24 cellular contexts compared by ENCODE assay signal in the genomic region with DNA sequence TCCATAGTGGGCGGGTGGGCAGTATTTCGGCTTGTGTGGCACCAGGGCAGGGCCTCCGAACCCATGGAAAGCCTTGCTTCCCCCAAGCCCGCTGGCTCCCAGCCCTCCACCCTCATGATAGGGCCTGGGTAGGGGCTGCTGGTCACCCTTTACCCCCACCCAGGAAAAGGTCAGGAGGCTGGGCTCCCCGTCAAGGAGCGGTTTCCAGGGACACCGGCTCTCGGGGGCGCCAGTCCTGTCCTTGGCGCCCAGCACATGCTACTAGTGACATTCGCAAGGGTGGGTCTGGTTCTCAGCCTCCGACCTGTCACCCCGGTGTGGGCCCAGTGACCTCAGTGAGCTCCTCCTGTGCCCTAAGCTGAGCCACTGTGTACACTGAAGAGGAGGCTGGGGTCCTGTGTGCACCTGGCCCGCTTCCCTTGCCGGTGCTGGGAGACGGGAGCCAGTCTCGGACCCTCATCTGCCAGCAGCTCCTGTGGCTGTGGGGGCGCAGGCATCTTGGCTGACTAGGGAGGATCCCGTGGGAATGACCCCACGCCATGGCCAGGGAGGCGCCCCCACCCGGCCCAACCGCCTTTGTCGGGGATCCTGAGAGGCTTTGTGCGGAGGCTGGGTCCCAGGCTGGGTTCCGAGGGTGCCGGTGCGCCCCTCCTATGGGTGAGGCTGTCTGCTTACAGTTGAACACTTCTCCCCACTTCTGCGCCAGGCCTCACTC.
"Had no signal": no experiment of that assay in that cellular context is flagged by ENCODE, and none has a peak within 500 bp of the region (broad histone marks: within the 10 kb centered on the region; RNA-seq: fewer than 3 reads in every experiment).

No MANE protein-coding gene starts in this region.

- ATAC-seq: activated CD8-positive, alpha-beta T cell treated with anti-CD3 and anti-CD28 coated beads for 36 hours; activated T-helper 17 cell treated with anti-CD3 and anti-CD28 coated beads, Interleukin-2, amount 50 U/mL, for 72 hours; gastroesophageal sphincter; heart left ventricle; naive thymus-derived CD4-positive, alpha-beta T cell had no signal

- H3K27ac Mint-ChIP-seq: activated CD8-positive, alpha-beta T cell treated with anti-CD3 and anti-CD28 coated beads for 36 hours; activated T-helper 17 cell treated with anti-CD3 and anti-CD28 coated beads, Interleukin-2, amount 50 U/mL, for 72 hours; T-cell had no signal

- H3K27ac ChIP-seq: heart left ventricle, neutrophil, parathyroid adenoma, transverse colon had no signal

- H3K9me3 ChIP-seq: ascending aorta, gastroesophageal sphincter, heart left ventricle, neutrophil, transverse colon, uterus had no signal

- H2AFZ ChIP-seq: parathyroid adenoma had no signal

- H3K27me3 ChIP-seq: ascending aorta, gastroesophageal sphincter, heart left ventricle, transverse colon, uterus had no signal

- H3K4me1 ChIP-seq: parathyroid adenoma had no signal

- H3K9me3 Mint-ChIP-seq: activated CD8-positive, alpha-beta T cell treated with anti-CD3 and anti-CD28 coated beads for 36 hours; activated T-helper 17 cell treated with anti-CD3 and anti-CD28 coated beads, Interleukin-2, amount 50 U/mL, for 72 hours; naive thymus-derived CD4-positive, alpha-beta T cell; T-cell had no signal

- DNase-seq: activated CD4-positive, alpha-beta T cell treated with anti-CD3 and anti-CD28 coated beads for 48 hours; activated CD4-positive, CD25-positive, alpha-beta regulatory T cell; activated CD8-positive, alpha-beta T cell treated with anti-CD3 and anti-CD28 coated beads for 36 hours; activated naive CD4-positive, alpha-beta T cell; activated T-cell treated with anti-CD3 and anti-CD28 coated beads, Interleukin-2, amount 50 U/mL, for 1 hour; erythroblast; mesendoderm; naive thymus-derived CD4-positive, alpha-beta T cell; stimulated activated CD4-positive, alpha-beta T cell treated with anti-CD3 and anti-CD28 coated beads, Interleukin-12 subunit alpha, Interleukin-12 subunit beta, amount 100 ng/mL, for 4 hours; stimulated activated CD4-positive, alpha-beta T cell treated with anti-CD3 and anti-CD28 coated beads, Interleukin-1b, Interleukin-23, amount 100 ng/mL, for 48 hours; stimulated activated CD8-positive, alpha-beta memory T cell treated with anti-CD3 and anti-CD28 coated beads, Interleukin-4, amount 100 ng/mL, for 48 hours; stimulated activated naive CD4-positive, alpha-beta T cell; T-cell; T-helper 9 cell; transverse colon; uterus had no signal

- H3K9ac ChIP-seq: parathyroid adenoma had no signal

- FAIRE-seq: endometrium had no signal

- H3K27me3 Mint-ChIP-seq: activated CD8-positive, alpha-beta T cell treated with anti-CD3 and anti-CD28 coated beads for 36 hours; activated T-helper 17 cell treated with anti-CD3 and anti-CD28 coated beads, Interleukin-2, amount 50 U/mL, for 72 hours; naive thymus-derived CD4-positive, alpha-beta T cell; T-cell had no signal

- H3K4me3 ChIP-seq: ascending aorta, coronary artery, gastroesophageal sphincter, heart left ventricle, transverse colon, uterus had no signal

- H3K36me3 ChIP-seq: transverse colon, uterus had no signal

- H3K4me3 Mint-ChIP-seq: activated CD8-positive, alpha-beta T cell treated with anti-CD3 and anti-CD28 coated beads for 36 hours; activated T-helper 17 cell treated with anti-CD3 and anti-CD28 coated beads, Interleukin-2, amount 50 U/mL, for 72 hours; T-cell had no signal
